2 cellular contexts compared by ENCODE assay signal in genomic region chr12:124632510-124632909, GRCh38.
TF ChIP-seq lines count a peak whose summit lies in the region.

No MANE protein-coding gene starts in this region.

TF ChIP-seq in A549, 52 proteins besides CTCF, POLR2A, EP300 and RAD21 (continued from another document):
- no peak for TF ChIP-seq CBX2 (IDR thresholded peaks at IDR 0.05; ENCODE audit: borderline replicate concordance, low read depth)
- no peak for TF ChIP-seq FOSL2 (IDR thresholded peaks at IDR 0.05)
- no peak for TF ChIP-seq FOSL2 (CRISPR knock-in tag; IDR thresholded peaks at IDR 0.05)
- TF ChIP-seq, protein P1, sequence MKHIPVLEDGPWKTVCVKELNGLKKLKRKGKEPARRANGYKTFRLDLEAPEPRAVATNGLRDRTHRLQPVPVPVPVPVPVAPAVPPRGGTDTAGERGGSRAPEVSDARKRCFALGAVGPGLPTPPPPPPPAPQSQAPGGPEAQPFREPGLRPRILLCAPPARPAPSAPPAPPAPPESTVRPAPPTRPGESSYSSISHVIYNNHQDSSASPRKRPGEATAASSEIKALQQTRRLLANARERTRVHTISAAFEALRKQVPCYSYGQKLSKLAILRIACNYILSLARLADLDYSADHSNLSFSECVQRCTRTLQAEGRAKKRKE (CRISPR knock-in tag; IDR thresholded peaks at IDR 0.05; ENCODE audit: low read depth), result no peak
- TF ChIP-seq SREBF2 (IDR thresholded peaks at IDR 0.05), result no peak
- TF ChIP-seq HOXB13 (CRISPR knock-in tag; IDR thresholded peaks at IDR 0.05; ENCODE audit: low read depth), result no peak
- no peak for TF ChIP-seq HOXB5 (CRISPR knock-in tag; IDR thresholded peaks at IDR 0.05)

TF ChIP-seq in WTC11, 78 proteins besides CTCF, POLR2A, EP300 and RAD21 (continued from another document):
- TF ChIP-seq GTF2I (CRISPR knock-in tag; conservative IDR thresholded peaks at IDR 0.05), result no peak
- TF ChIP-seq, protein P2, sequence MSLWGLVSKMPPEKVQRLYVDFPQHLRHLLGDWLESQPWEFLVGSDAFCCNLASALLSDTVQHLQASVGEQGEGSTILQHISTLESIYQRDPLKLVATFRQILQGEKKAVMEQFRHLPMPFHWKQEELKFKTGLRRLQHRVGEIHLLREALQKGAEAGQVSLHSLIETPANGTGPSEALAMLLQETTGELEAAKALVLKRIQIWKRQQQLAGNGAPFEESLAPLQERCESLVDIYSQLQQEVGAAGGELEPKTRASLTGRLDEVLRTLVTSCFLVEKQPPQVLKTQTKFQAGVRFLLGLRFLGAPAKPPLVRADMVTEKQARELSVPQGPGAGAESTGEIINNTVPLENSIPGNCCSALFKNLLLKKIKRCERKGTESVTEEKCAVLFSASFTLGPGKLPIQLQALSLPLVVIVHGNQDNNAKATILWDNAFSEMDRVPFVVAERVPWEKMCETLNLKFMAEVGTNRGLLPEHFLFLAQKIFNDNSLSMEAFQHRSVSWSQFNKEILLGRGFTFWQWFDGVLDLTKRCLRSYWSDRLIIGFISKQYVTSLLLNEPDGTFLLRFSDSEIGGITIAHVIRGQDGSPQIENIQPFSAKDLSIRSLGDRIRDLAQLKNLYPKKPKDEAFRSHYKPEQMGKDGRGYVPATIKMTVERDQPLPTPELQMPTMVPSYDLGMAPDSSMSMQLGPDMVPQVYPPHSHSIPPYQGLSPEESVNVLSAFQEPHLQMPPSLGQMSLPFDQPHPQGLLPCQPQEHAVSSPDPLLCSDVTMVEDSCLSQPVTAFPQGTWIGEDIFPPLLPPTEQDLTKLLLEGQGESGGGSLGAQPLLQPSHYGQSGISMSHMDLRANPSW (CRISPR knock-in tag; conservative IDR thresholded peaks at IDR 0.05; ENCODE audit: low read depth), result no peak
